In genomic region chr6:73774311-73774766, GRCh38 we compare ENCODE assay signal across 10 cellular contexts.
DNase-seq lines count a peak whose midpoint lies in the region; ATAC-seq and TF ChIP-seq lines count a peak whose summit lies in the region.
"Had no signal": no experiment of that assay in that cellular context is flagged by ENCODE, and none has a peak within 500 bp of the region (broad histone marks: within the 10 kb centered on the region; RNA-seq: fewer than 3 reads in every experiment).

No MANE protein-coding gene starts in this region.

- H3K27ac Mint-ChIP-seq in natural killer cell treated with Interleukin-12 subunit alpha and Interleukin-12 subunit beta and Interleukin-15 and Interleukin-18, amount 100 ng/mL, for 72 hours, result no peak overlapping the region

- H3K27me3 Mint-ChIP-seq in natural killer cell treated with Interleukin-12 subunit alpha and Interleukin-12 subunit beta and Interleukin-15 and Interleukin-18, amount 100 ng/mL, for 72 hours, result peaks cover 0 to 2% of the 10 kb centered on the region in 2 donors

- in situ Hi-C loops in KBM-7 (cut with MboI; ENCODE audit: low pct_unique_long_range_greater_than_20kb, low sequenced_read_pairs), result no loop called here

- peak; percentile 57 for ATAC-seq in GM19395 (IDR thresholded peaks at IDR 0.05; ENCODE audit: unreplicated experiment)
- no peak for ATAC-seq in natural killer cell treated with Interleukin-12 subunit alpha and Interleukin-12 subunit beta and Interleukin-15 and Interleukin-18, amount 100 ng/mL, for 72 hours

- H3K4me1 Mint-ChIP-seq in natural killer cell treated with Interleukin-12 subunit alpha and Interleukin-12 subunit beta and Interleukin-15 and Interleukin-18, amount 100 ng/mL, for 72 hours (ENCODE audit: low read depth in 2 of 2), result no peaks in the 10 kb centered on the region

- H3K4me3 Mint-ChIP-seq in natural killer cell treated with Interleukin-12 subunit alpha and Interleukin-12 subunit beta and Interleukin-15 and Interleukin-18, amount 100 ng/mL, for 72 hours, result no peak overlapping the region

- DNase-seq in LNCaP clone FGC (ENCODE audit: low read depth), result peak; percentile 77
- peak; percentile 61 for DNase-seq in epithelial cell of proximal tubule (ENCODE audit: low read depth)
- DNase-seq in skeletal muscle cell (ENCODE audit: low read depth), result peak; percentile 99
- DNase-seq in activated gamma-delta T cell (lab: John Stamatoyannopoulos, UW), result no peak
- DNase-seq in natural killer cell treated with Interleukin-12 subunit alpha and Interleukin-12 subunit beta and Interleukin-15 and Interleukin-18, amount 100 ng/mL, for 72 hours (ENCODE audit: low spot score), result no peak
- no peak for DNase-seq in activated CD4-positive, CD25-positive, alpha-beta regulatory T cell treated with anti-CD3 and anti-CD28 coated beads, Interleukin-2, amount 50 U/mL, for 72 hours
- DNase-seq in KBM-7, result no peak
- DNase-seq: central memory CD4-positive, alpha-beta T cell; retina had no signal

- no peaks in the 10 kb centered on the region for H3K9me3 Mint-ChIP-seq in natural killer cell treated with Interleukin-12 subunit alpha and Interleukin-12 subunit beta and Interleukin-15 and Interleukin-18, amount 100 ng/mL, for 72 hours

- H3K36me3 Mint-ChIP-seq in natural killer cell treated with Interleukin-12 subunit alpha and Interleukin-12 subunit beta and Interleukin-15 and Interleukin-18, amount 100 ng/mL, for 72 hours, result no peaks in the 10 kb centered on the region

- H3K4me3 ChIP-seq in LNCaP clone FGC (ENCODE audit: low read depth, low read length), result no peak overlapping the region
- no peak overlapping the region for H3K4me3 ChIP-seq in epithelial cell of proximal tubule (ENCODE audit: low read depth, low read length)
- no peak overlapping the region for H3K4me3 ChIP-seq in skeletal muscle cell (ENCODE audit: low read depth, low read length)

- TF ChIP-seq CTCF in LNCaP clone FGC (IDR thresholded peaks at IDR 0.05; ENCODE audit: control insufficient read depth, extremely low read depth, insufficient read depth), result peak; percentile 12; the same call in 1 of the 2 replicates
- no peak for TF ChIP-seq CTCF in epithelial cell of proximal tubule (conservative IDR thresholded peaks at IDR 0.05; ENCODE audit: low read depth, low read length)

Comparison
In these comparisons a context has a peak if more than half of its experiments do, and no peak if none do; other contexts are left out.
1. DNase-seq: peak in LNCaP clone FGC (single experiment), epithelial cell of proximal tubule (single experiment) and skeletal muscle cell (single experiment); none in activated gamma-delta T cell (single experiment), natural killer cell treated with Interleukin-12 subunit alpha and Interleukin-12 subunit beta and Interleukin-15 and Interleukin-18, amount 100 ng/mL, for 72 hours (single experiment), activated CD4-positive, CD25-positive, alpha-beta regulatory T cell treated with anti-CD3 and anti-CD28 coated beads, Interleukin-2, amount 50 U/mL, for 72 hours (single experiment) and KBM-7 (single experiment).